Comparison of ENCODE assay signal across 1 cellular context in genomic region chr4:109499513-109499912, GRCh38.
TF ChIP-seq lines count a peak whose summit lies in the region.

No MANE protein-coding gene starts in this region.

TF ChIP-seq in WTC11, 78 proteins besides CTCF, POLR2A, EP300 and RAD21 (continued from another document):
- TF ChIP-seq E2F1 (CRISPR knock-in tag; IDR thresholded peaks at IDR 0.05) (no peak), MAX (CRISPR knock-in tag; IDR thresholded peaks at IDR 0.05) (no peak), CDX4 (CRISPR knock-in tag; IDR thresholded peaks at IDR 0.05; ENCODE audit: borderline replicate concordance) (no peak), HMGXB4 (CRISPR knock-in tag; IDR thresholded peaks at IDR 0.05) (no peak), ZNF396 (CRISPR knock-in tag; IDR thresholded peaks at IDR 0.05; ENCODE audit: borderline replicate concordance) (no peak), CBFB (CRISPR knock-in tag; IDR thresholded peaks at IDR 0.05; ENCODE audit: low read depth) (no peak), ARID4B (CRISPR knock-in tag; IDR thresholded peaks at IDR 0.05; ENCODE audit: borderline replicate concordance) (no peak), TEAD1 (CRISPR knock-in tag; IDR thresholded peaks at IDR 0.05) (no peak), NFATC4 (CRISPR knock-in tag; IDR thresholded peaks at IDR 0.05) (no peak)
